ENCODE assay signal across 8 cellular contexts in genomic region chr12:98743362-98743953, GRCh38.
DNase-seq lines count a peak whose midpoint lies in the region; ATAC-seq and TF ChIP-seq lines count a peak whose summit lies in the region.

No MANE protein-coding gene starts in this region.

- peak; percentile 53 for DNase-seq in ELF-1 (ENCODE audit: low read depth, low spot score)
- DNase-seq in NAMALWA (ENCODE audit: low spot score): peak; percentile 58
- DNase-seq in activated naive CD8-positive, alpha-beta T cell treated with anti-CD3 and anti-CD28 coated beads, Interleukin-2, amount 50 U/mL, for 24 hours: peak; percentile 53
- no peak for DNase-seq in mesothelial cell of epicardium (ENCODE audit: low spot score in 2 of 2, unreplicated experiment in 2 of 2)
- no peak for DNase-seq in NCI-H1048 (lab: John Stamatoyannopoulos, UW)
- no peak for DNase-seq in SKM-1 treated with dmso at 0.1 percent for 144 hours (lab: John Stamatoyannopoulos, UW; ENCODE audit: unreplicated experiment)

- no peaks in the 10 kb centered on the region for H3K36me3 Mint-ChIP-seq in activated naive CD8-positive, alpha-beta T cell treated with anti-CD3 and anti-CD28 coated beads, Interleukin-2, amount 50 U/mL, for 24 hours (ENCODE audit: low read depth)
- H3K36me3 Mint-ChIP-seq in mesothelial cell of epicardium: no peaks in the 10 kb centered on the region

- peaks cover 36% of the 10 kb centered on the region for H3K27me3 Mint-ChIP-seq in activated naive CD8-positive, alpha-beta T cell treated with anti-CD3 and anti-CD28 coated beads, Interleukin-2, amount 50 U/mL, for 24 hours
- H3K27me3 Mint-ChIP-seq in mesothelial cell of epicardium (ENCODE audit: low read depth): peaks cover 51% of the 10 kb centered on the region

- peaks cover 40% of the 10 kb centered on the region for H3K4me1 Mint-ChIP-seq in activated naive CD8-positive, alpha-beta T cell treated with anti-CD3 and anti-CD28 coated beads, Interleukin-2, amount 50 U/mL, for 24 hours
- peaks cover 2% of the 10 kb centered on the region for H3K4me1 Mint-ChIP-seq in mesothelial cell of epicardium

- peak; percentile 17 for TF ChIP-seq CTCF in mesothelial cell of epicardium (IDR thresholded peaks at IDR 0.05; ENCODE audit: unreplicated experiment)

- H3K9me3 Mint-ChIP-seq in activated naive CD8-positive, alpha-beta T cell treated with anti-CD3 and anti-CD28 coated beads, Interleukin-2, amount 50 U/mL, for 24 hours: no peaks in the 10 kb centered on the region
- peaks cover 4% of the 10 kb centered on the region for H3K9me3 Mint-ChIP-seq in mesothelial cell of epicardium

- peak; percentile 54 for ATAC-seq in GM21447 (IDR thresholded peaks at IDR 0.05; ENCODE audit: unreplicated experiment)
- no peak for ATAC-seq in activated naive CD8-positive, alpha-beta T cell treated with anti-CD3 and anti-CD28 coated beads, Interleukin-2, amount 50 U/mL, for 24 hours
- ATAC-seq in GM18519 (IDR thresholded peaks at IDR 0.05; ENCODE audit: low FRiP score, unreplicated experiment): no peak

- no peak overlapping the region for H3K27ac Mint-ChIP-seq in activated naive CD8-positive, alpha-beta T cell treated with anti-CD3 and anti-CD28 coated beads, Interleukin-2, amount 50 U/mL, for 24 hours
- H3K27ac Mint-ChIP-seq in mesothelial cell of epicardium: no peak overlapping the region

- no peak overlapping the region for H3K4me3 Mint-ChIP-seq in activated naive CD8-positive, alpha-beta T cell treated with anti-CD3 and anti-CD28 coated beads, Interleukin-2, amount 50 U/mL, for 24 hours
- H3K4me3 Mint-ChIP-seq in mesothelial cell of epicardium: no peak overlapping the region

Comparison
In these comparisons a context has a peak if more than half of its experiments do, and no peak if none do; other contexts are left out.
1. DNase-seq: peak in ELF-1 (single experiment), NAMALWA (single experiment) and activated naive CD8-positive, alpha-beta T cell treated with anti-CD3 and anti-CD28 coated beads, Interleukin-2, amount 50 U/mL, for 24 hours (single experiment); none in mesothelial cell of epicardium (0 of 2), NCI-H1048 (single experiment) and SKM-1 treated with dmso at 0.1 percent for 144 hours (single experiment).